1 cellular context compared by ENCODE assay signal in genomic region chr5:102547161-102547560, GRCh38.
TF ChIP-seq lines count a peak whose summit lies in the region.

No MANE protein-coding gene starts in this region.

TF ChIP-seq in SK-N-SH, 30 proteins besides CTCF, POLR2A, EP300 and RAD21 (continued from another document):
- no peak for TF ChIP-seq TAF1 (IDR thresholded peaks at IDR 0.05; ENCODE audit: borderline replicate concordance, low read depth, low read length)
- no peak for TF ChIP-seq RCOR1 (IDR thresholded peaks at IDR 0.05; ENCODE audit: low read length)
- no peak for TF ChIP-seq TCF12 (IDR thresholded peaks at IDR 0.05)
- TF ChIP-seq SIN3A (IDR thresholded peaks at IDR 0.05; ENCODE audit: borderline replicate concordance, low read depth, low read length): no peak
- no peak for TF ChIP-seq RFX5 (IDR thresholded peaks at IDR 0.05; ENCODE audit: low read length)
- TF ChIP-seq SMC3 (IDR thresholded peaks at IDR 0.05; ENCODE audit: low read depth, low read length): no peak
